In genomic region chrX:54909941-54910340, GRCh38 we compare ENCODE assay signal across 24 cellular contexts.
"Had no signal": no experiment of that assay in that cellular context is flagged by ENCODE, and none has a peak within 500 bp of the region (broad histone marks: within the 10 kb centered on the region; RNA-seq: fewer than 3 reads in every experiment).

No MANE protein-coding gene starts in this region.

- H3K9me3 ChIP-seq: colonic mucosa, esophagus squamous epithelium, gastroesophageal sphincter had no signal

- H3K27ac ChIP-seq: colonic mucosa, coronary artery, dorsolateral prefrontal cortex, epithelial cell of prostate, esophagus muscularis mucosa, esophagus squamous epithelium, foreskin keratinocyte, gastrocnemius medialis, gastroesophageal sphincter, heart left ventricle, heart right ventricle, hepatocyte had no signal

- H3K36me3 ChIP-seq: colonic mucosa, esophagus muscularis mucosa, esophagus squamous epithelium, gastrocnemius medialis, gastroesophageal sphincter, heart left ventricle, heart right ventricle had no signal

- H3K4me3 ChIP-seq: colonic mucosa, coronary artery, dorsolateral prefrontal cortex, esophagus muscularis mucosa, esophagus squamous epithelium, gastrocnemius medialis, gastroesophageal sphincter, heart left ventricle, heart right ventricle, hepatocyte had no signal

- DNase-seq: colonic mucosa; cortex of kidney; dermis blood vessel endothelial cell; dorsolateral prefrontal cortex; effector CD4-positive, alpha-beta T cell; effector CD8-positive, alpha-beta T cell; effector memory CD4-positive, alpha-beta T cell; effector memory CD8-positive, alpha-beta T cell; endodermal cell; erythroblast; esophagus squamous epithelium; foreskin fibroblast; foreskin keratinocyte; foreskin melanocyte; gastrocnemius medialis; glutamatergic neuron; head of caudate nucleus; heart left ventricle; heart right ventricle had no signal

- H3K4me1 ChIP-seq: colonic mucosa, esophagus muscularis mucosa, esophagus squamous epithelium, foreskin keratinocyte, gastrocnemius medialis, gastroesophageal sphincter, heart left ventricle, heart right ventricle had no signal
